In the genomic region with DNA sequence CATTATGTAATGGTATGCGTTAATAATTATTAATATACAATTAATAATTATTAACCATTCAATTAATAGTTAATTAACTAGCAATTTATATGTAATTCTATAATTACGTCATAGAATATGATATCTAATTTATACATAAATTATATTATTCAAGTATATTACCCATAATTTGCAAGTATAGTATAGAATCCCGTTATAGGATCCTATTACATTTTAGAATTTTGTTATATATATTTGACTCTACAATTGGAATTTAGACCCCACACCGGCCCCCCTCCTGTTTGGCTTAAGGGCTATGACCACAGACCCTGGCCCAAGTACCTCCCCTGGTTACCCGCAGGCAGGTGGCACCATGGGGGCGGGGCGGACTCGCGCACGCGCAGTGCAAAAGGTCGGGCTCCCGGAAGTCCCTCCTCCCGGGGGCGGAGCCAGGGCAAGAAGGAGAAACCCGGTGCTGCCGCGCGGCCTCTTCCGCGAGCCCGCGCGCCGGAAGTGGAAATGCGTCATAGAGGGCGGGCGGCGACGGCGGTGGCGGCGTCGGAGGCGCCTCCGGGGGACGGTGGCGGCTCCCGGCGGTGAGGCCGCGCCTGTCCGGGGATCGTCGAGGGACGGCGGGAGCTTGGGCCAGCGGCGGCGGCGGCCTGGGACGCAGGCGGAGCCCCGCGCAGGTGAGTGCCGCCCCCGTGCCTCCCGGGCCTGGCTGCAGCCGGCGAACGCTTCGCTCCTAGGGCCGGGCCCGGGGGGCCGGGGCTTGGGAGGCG, we compare ENCODE assay signal across 8 cellular contexts. TPM values are rescaled to one million over a fixed set of nuclear protein-coding genes. Genes with fewer than 3 reads are reported as not detected.
DNase-seq lines count a peak whose midpoint lies in the region; ATAC-seq and TF ChIP-seq lines count a peak whose summit lies in the region.

AKAP17A (plus strand) TSS at position 503 of the 761 bp plus-strand sequence. CDS start 1,859 bp downstream, outside the sequence.

- peaks cover 22% of the 10 kb centered on the region for H3K4me1 Mint-ChIP-seq in T-helper 1 cell treated with Interleukin-12 subunit alpha and Interleukin-12 subunit beta and Interleukin-4 antibody, amounts not matched to agents 30 μg/mL and 1 μg/mL, for 36 hours (ENCODE audit: low read depth)
- H3K4me1 Mint-ChIP-seq in progenitor cell of endocrine pancreas (ENCODE audit: low read depth) = peaks cover 7% of the 10 kb centered on the region

- no peaks in the 10 kb centered on the region for H3K9me3 Mint-ChIP-seq in T-helper 1 cell treated with Interleukin-12 subunit alpha and Interleukin-12 subunit beta and Interleukin-4 antibody, amounts not matched to agents 30 μg/mL and 1 μg/mL, for 36 hours
- H3K9me3 Mint-ChIP-seq in progenitor cell of endocrine pancreas (ENCODE audit: low read depth) = no peaks in the 10 kb centered on the region

- peak; percentile 87 for ATAC-seq in HG02885 (IDR thresholded peaks at IDR 0.05; ENCODE audit: poor library complexity, unreplicated experiment)
- peak; percentile 99 for ATAC-seq in left ventricle myocardium superior

- peaks cover 19% of the 10 kb centered on the region for H3K36me3 Mint-ChIP-seq in T-helper 1 cell treated with Interleukin-12 subunit alpha and Interleukin-12 subunit beta and Interleukin-4 antibody, amounts not matched to agents 30 μg/mL and 1 μg/mL, for 36 hours (ENCODE audit: low read depth)
- peaks cover 13% of the 10 kb centered on the region for H3K36me3 Mint-ChIP-seq in progenitor cell of endocrine pancreas (ENCODE audit: insufficient read depth)

- TF ChIP-seq CTCF in progenitor cell of endocrine pancreas (IDR thresholded peaks at IDR 0.05; ENCODE audit: unreplicated experiment) = peak; percentile 14

- TF ChIP-seq POLR2A in GM15510 (IDR thresholded peaks at IDR 0.05; ENCODE audit: borderline replicate concordance, extremely low read depth, insufficient read length) = peak; percentile 88

- DNase-seq in NCI-H1694 treated with DMSO at 0.1 percent for 48 hours (lab: John Stamatoyannopoulos, UW) (peak; percentile 52), amniotic stem cell (lab: John Stamatoyannopoulos, UW) (peak; percentile 63), left ventricle myocardium superior (peak; percentile 96), progenitor cell of endocrine pancreas (ENCODE audit: low spot score, unreplicated experiment) (peak; percentile 99), ureter (ENCODE audit: low spot score) (peak; percentile 97)

- peak within 1 kb of the TSS; percentile 92 for H3K4me3 Mint-ChIP-seq in T-helper 1 cell treated with Interleukin-12 subunit alpha and Interleukin-12 subunit beta and Interleukin-4 antibody, amounts not matched to agents 30 μg/mL and 1 μg/mL, for 36 hours
- peak within 1 kb of the TSS; percentile 93 for H3K4me3 Mint-ChIP-seq in progenitor cell of endocrine pancreas (ENCODE audit: low read depth)

- peak within 1 kb of the TSS; percentile 91 for H3K27ac Mint-ChIP-seq in T-helper 1 cell treated with Interleukin-12 subunit alpha and Interleukin-12 subunit beta and Interleukin-4 antibody, amounts not matched to agents 30 μg/mL and 1 μg/mL, for 36 hours
- H3K27ac Mint-ChIP-seq in progenitor cell of endocrine pancreas = peak within 1 kb of the TSS; percentile 97

- intact Hi-C loops in left ventricle myocardium superior (cut with micrococcal nuclease) = no loop called here

- H3K27me3 Mint-ChIP-seq in T-helper 1 cell treated with Interleukin-12 subunit alpha and Interleukin-12 subunit beta and Interleukin-4 antibody, amounts not matched to agents 30 μg/mL and 1 μg/mL, for 36 hours (ENCODE audit: low read depth) = no peaks in the 10 kb centered on the region
- H3K27me3 Mint-ChIP-seq in progenitor cell of endocrine pancreas = no peaks in the 10 kb centered on the region

RNA-seq across cellular contexts. Expression of gene AKAP17A, which starts in this region (rescaled TPM):
- 16.8 TPM for total RNA-seq in left ventricle myocardium superior
- 52.7 and 56.0 TPM in 2 replicates for total RNA-seq in progenitor cell of endocrine pancreas
- 45.1 TPM for total RNA-seq in ureter

Comparison
In these comparisons a context has a peak if more than half of its experiments do, and no peak if none do; other contexts are left out.
1. Peak in every context shown above with its lines: DNase-seq and ATAC-seq.